Comparison of ENCODE assay signal across 22 cellular contexts in genomic region chr3:67489816-67490215, GRCh38.
A peak's percentile ranks its signal among the peaks of the same experiment; 100 is the strongest.
DNase-seq lines count a peak whose midpoint lies in the region; ATAC-seq and TF ChIP-seq lines count a peak whose summit lies in the region.
"Had no signal": no experiment of that assay in that cellular context is flagged by ENCODE, and none has a peak within 500 bp of the region (broad histone marks: within the 10 kb centered on the region; RNA-seq: fewer than 3 reads in every experiment).

No MANE protein-coding gene starts in this region.

- no peak for ATAC-seq in stimulated activated naive CD8-positive, alpha-beta T cell treated with anti-CD3 and anti-CD28 coated beads, Interleukin-15, amount 100 ng/mL, for 72 hours
- ATAC-seq in HG03025 (IDR thresholded peaks at IDR 0.05; ENCODE audit: low FRiP score, unreplicated experiment) (no peak), HG02642 (IDR thresholded peaks at IDR 0.05; ENCODE audit: poor library complexity, unreplicated experiment) (no peak)
- ATAC-seq: foreskin keratinocyte; left cardiac atrium; PC-3; stimulated activated naive CD8-positive, alpha-beta T cell treated with anti-CD3 and anti-CD28 coated beads, Interleukin-15, Interleukin-2, amounts not matched to agents 100 U/mL and 50 U/mL, for 24 hours had no signal

- intact Hi-C loops in esophagus muscularis mucosa (cut with DNase I), result no loop called here

- H3K4me1 ChIP-seq in esophagus muscularis mucosa, result peaks cover 0 to 23% (median 14%) of the 10 kb centered on the region in 4 donors
- H3K4me1 ChIP-seq: foreskin keratinocyte had no signal

- no peaks in the 10 kb centered on the region for H3K4me1 Mint-ChIP-seq in nephron
- H3K4me1 Mint-ChIP-seq in stimulated activated naive CD8-positive, alpha-beta T cell treated with anti-CD3 and anti-CD28 coated beads, Interleukin-15, amount 100 ng/mL, for 72 hours, result peaks cover 11% of the 10 kb centered on the region
- H3K4me1 Mint-ChIP-seq: activated T-helper 17 cell treated with anti-CD3 and anti-CD28 coated beads, Interleukin-2, amount 50 U/mL, for 72 hours had no signal

- TF ChIP-seq POLR2A in esophagus muscularis mucosa (IDR thresholded peaks at IDR 0.05; ENCODE audit: low read depth), result no peak

- peaks cover 0 to 16% (median 6%) of the 10 kb centered on the region in 4 donors for H3K36me3 ChIP-seq in esophagus muscularis mucosa

- WGBS in esophagus muscularis mucosa, result 45% methylated on average over 4 of the region's 4 CpGs

- H3K4me3 ChIP-seq in choroid plexus epithelial cell (ENCODE audit: low read depth, low read length), result no peak overlapping the region
- H3K4me3 ChIP-seq in esophagus muscularis mucosa, result no peak overlapping the region
- H3K4me3 ChIP-seq: right lobe of liver had no signal

- H3K27me3 Mint-ChIP-seq in nephron (ENCODE audit: low read depth), result no peaks in the 10 kb centered on the region
- no peaks in the 10 kb centered on the region for H3K27me3 Mint-ChIP-seq in stimulated activated naive CD8-positive, alpha-beta T cell treated with anti-CD3 and anti-CD28 coated beads, Interleukin-15, amount 100 ng/mL, for 72 hours
- H3K27me3 Mint-ChIP-seq: activated T-helper 17 cell treated with anti-CD3 and anti-CD28 coated beads, Interleukin-2, amount 50 U/mL, for 72 hours had no signal

- H3K9me3 Mint-ChIP-seq in nephron, result no peaks in the 10 kb centered on the region
- no peaks in the 10 kb centered on the region for H3K9me3 Mint-ChIP-seq in stimulated activated naive CD8-positive, alpha-beta T cell treated with anti-CD3 and anti-CD28 coated beads, Interleukin-15, amount 100 ng/mL, for 72 hours
- H3K9me3 Mint-ChIP-seq: activated T-helper 17 cell treated with anti-CD3 and anti-CD28 coated beads, Interleukin-2, amount 50 U/mL, for 72 hours had no signal

- DNase-seq in AG08395 (ENCODE audit: low spot score), result peak; percentile 30
- peak; percentile 55 for DNase-seq in GM04504 (ENCODE audit: low read depth)
- peak; percentile 42 for DNase-seq in choroid plexus epithelial cell (ENCODE audit: low read depth)
- DNase-seq in stimulated activated naive CD8-positive, alpha-beta T cell treated with anti-CD3 and anti-CD28 coated beads, Interleukin-15, amount 100 ng/mL, for 72 hours, result no peak
- no peak for DNase-seq in esophagus muscularis mucosa (ENCODE audit: extremely low spot score)
- DNase-seq: ACHN; amygdala; cerebellar nuclear complex; COR-L47; foreskin keratinocyte; Kasumi-1; left cardiac atrium; NCI-H1417; NCI-H748 treated with DMSO at 0.1 percent for 48 hours; PC-3; right lobe of liver; stimulated activated naive CD8-positive, alpha-beta T cell treated with anti-CD3 and anti-CD28 coated beads, Interleukin-15, Interleukin-2, amounts not matched to agents 100 U/mL and 50 U/mL, for 24 hours; T-helper 9 cell had no signal

- no peaks in the 10 kb centered on the region for H3K9me3 ChIP-seq in esophagus muscularis mucosa
- H3K9me3 ChIP-seq: right lobe of liver had no signal

- H3K27me3 ChIP-seq in esophagus muscularis mucosa, result no peaks in the 10 kb centered on the region
- H3K27me3 ChIP-seq: foreskin keratinocyte, right lobe of liver had no signal

- H3K36me3 Mint-ChIP-seq in nephron (ENCODE audit: low read depth), result peaks cover 10% of the 10 kb centered on the region

- TF ChIP-seq EP300 in esophagus muscularis mucosa (IDR thresholded peaks at IDR 0.05), result no peak

- no peak overlapping the region for H3K27ac ChIP-seq in esophagus muscularis mucosa (replicated peaks in 1 of 4)

- TF ChIP-seq CTCF in choroid plexus epithelial cell (conservative IDR thresholded peaks at IDR 0.05; ENCODE audit: low read depth, low read length), result no peak
- no peak for TF ChIP-seq CTCF in nephron (IDR thresholded peaks at IDR 0.05; ENCODE audit: unreplicated experiment in 3 of 3)
- no peak for TF ChIP-seq CTCF in esophagus muscularis mucosa (IDR thresholded peaks at IDR 0.05)

- no peak overlapping the region for H3K4me3 Mint-ChIP-seq in nephron
- no peak overlapping the region for H3K4me3 Mint-ChIP-seq in stimulated activated naive CD8-positive, alpha-beta T cell treated with anti-CD3 and anti-CD28 coated beads, Interleukin-15, amount 100 ng/mL, for 72 hours
- H3K4me3 Mint-ChIP-seq: activated T-helper 17 cell treated with anti-CD3 and anti-CD28 coated beads, Interleukin-2, amount 50 U/mL, for 72 hours had no signal

- H3K27ac Mint-ChIP-seq in nephron, result peak overlapping the region; percentile 30 to 56 (median 45)
- peak overlapping the region in 1 of 2 donors; percentile 82 for H3K27ac Mint-ChIP-seq in stimulated activated naive CD8-positive, alpha-beta T cell treated with anti-CD3 and anti-CD28 coated beads, Interleukin-15, amount 100 ng/mL, for 72 hours

Comparison
In these comparisons a context has a peak if more than half of its experiments do, and no peak if none do; other contexts are left out.
1. DNase-seq: peak in AG08395 (single experiment), GM04504 (single experiment) and choroid plexus epithelial cell (single experiment); none in stimulated activated naive CD8-positive, alpha-beta T cell treated with anti-CD3 and anti-CD28 coated beads, Interleukin-15, amount 100 ng/mL, for 72 hours (0 of 2) and esophagus muscularis mucosa (single experiment).